ENCODE assay signal across 29 cellular contexts in genomic region chr16:84193480-84193879, GRCh38. TPM values are rescaled to one million over a fixed set of nuclear protein-coding genes. Genes with fewer than 3 reads are reported as not detected.
DNase-seq lines count a peak whose midpoint lies in the region; ATAC-seq and TF ChIP-seq lines count a peak whose summit lies in the region.
"Had no signal": no experiment of that assay in that cellular context is flagged by ENCODE, and none has a peak within 500 bp of the region (broad histone marks: within the 10 kb centered on the region; RNA-seq: fewer than 3 reads in every experiment).

No MANE protein-coding gene starts in this region.

- H3K4me3 ChIP-seq in OCI-LY1 (ENCODE audit: low read depth, low read length, poor library complexity, severe bottlenecking) (peak overlapping the region; percentile 43), SK-N-SH (ENCODE audit: low read depth in 2 of 2, low read length in 1 of 2) (no peak overlapping the region), heart right ventricle (no peak overlapping the region)
- H3K4me3 ChIP-seq: esophagus squamous epithelium, left lung, ovary, tibial artery had no signal

- TF ChIP-seq EP300 in SK-N-SH (IDR thresholded peaks at IDR 0.05; ENCODE audit: borderline replicate concordance in 1 of 2, low read depth in 1 of 2, low read length in 1 of 2): no peak

- H3K4me2 ChIP-seq in OCI-LY1 (ENCODE audit: low read length) (peak overlapping the region; percentile 42; the same call in 1 of the 2 replicates), SK-N-SH (no peak overlapping the region)

- H3K27me3 ChIP-seq in OCI-LY1 (ENCODE audit: insufficient read depth, low read length): 0 out of 2 replicates have a peak, but pooled peaks cover 4% of the 10 kb centered on the region
- no peaks in the 10 kb centered on the region for H3K27me3 ChIP-seq in SK-N-SH (ENCODE audit: insufficient read depth)
- peaks cover 0 to 31% (median 0%) of the 10 kb centered on the region in 7 donors for H3K27me3 ChIP-seq in heart right ventricle
- H3K27me3 ChIP-seq: esophagus squamous epithelium, ovary had no signal

- 76% methylated on average over 7 of the region's 7 CpGs for WGBS in SK-N-SH (ENCODE audit: low lambda C conversion rate)
- WGBS in heart right ventricle, 2 donors: 85 to 86% methylated on average over 7 of the region's 7 CpGs

- H3K27me3 Mint-ChIP-seq in activated naive CD4-positive, alpha-beta T cell treated with anti-CD3 and anti-CD28 coated beads for 36 hours (ENCODE audit: low read depth): no peaks in the 10 kb centered on the region
- H3K27me3 Mint-ChIP-seq in activated naive CD8-positive, alpha-beta T cell treated with anti-CD3 and anti-CD28 coated beads, Interleukin-2, amount 50 U/mL, for 24 hours: no peaks in the 10 kb centered on the region
- no peaks in the 10 kb centered on the region for H3K27me3 Mint-ChIP-seq in stimulated activated naive CD8-positive, alpha-beta T cell treated with anti-CD3 and anti-CD28 coated beads, Interleukin-15, Interleukin-2, amounts not matched to agents 100 ng/mL and 50 ng/mL, for 24 hours

- peaks cover 17% of the 10 kb centered on the region for H3K4me1 Mint-ChIP-seq in activated naive CD4-positive, alpha-beta T cell treated with anti-CD3 and anti-CD28 coated beads for 36 hours (ENCODE audit: low read depth)
- H3K4me1 Mint-ChIP-seq in activated naive CD8-positive, alpha-beta T cell treated with anti-CD3 and anti-CD28 coated beads, Interleukin-2, amount 50 U/mL, for 24 hours: peaks cover 16% of the 10 kb centered on the region
- peaks cover 18% of the 10 kb centered on the region for H3K4me1 Mint-ChIP-seq in stimulated activated naive CD8-positive, alpha-beta T cell treated with anti-CD3 and anti-CD28 coated beads, Interleukin-15, Interleukin-2, amounts not matched to agents 100 ng/mL and 50 ng/mL, for 24 hours (ENCODE audit: low read depth)

- ATAC-seq in activated naive CD8-positive, alpha-beta T cell treated with anti-CD3 and anti-CD28 coated beads, Interleukin-2, amount 50 U/mL, for 24 hours: no peak
- no peak for ATAC-seq in heart right ventricle
- ATAC-seq in HG03025 (IDR thresholded peaks at IDR 0.05; ENCODE audit: low FRiP score, unreplicated experiment): no peak
- ATAC-seq: HepG2; left lung; natural killer cell treated with Interleukin-12 subunit alpha and Interleukin-12 subunit beta and Interleukin-15 and Interleukin-18, amount 100 ng/mL, for 72 hours had no signal

- no peaks in the 10 kb centered on the region for H3K36me3 ChIP-seq in OCI-LY1 (ENCODE audit: insufficient read depth, low read length)
- H3K36me3 ChIP-seq in SK-N-SH (replicated peaks in 1 of 2; ENCODE audit: control insufficient read depth in 1 of 2, insufficient read depth in 2 of 2, low read length in 1 of 2): no peaks in the 10 kb centered on the region
- no peaks in the 10 kb centered on the region for H3K36me3 ChIP-seq in heart right ventricle
- H3K36me3 ChIP-seq: left lung, ovary, spleen, tibial artery had no signal

- H3K9me3 ChIP-seq in OCI-LY1 (ENCODE audit: low read length): no peaks in the 10 kb centered on the region
- no peaks in the 10 kb centered on the region for H3K9me3 ChIP-seq in SK-N-SH
- no peaks in the 10 kb centered on the region for H3K9me3 ChIP-seq in heart right ventricle
- H3K9me3 ChIP-seq: esophagus squamous epithelium, left lung, ovary, spleen, tibial artery had no signal

- peak overlapping the region; percentile 54 for H3K4me3 Mint-ChIP-seq in activated naive CD4-positive, alpha-beta T cell treated with anti-CD3 and anti-CD28 coated beads for 36 hours
- peak overlapping the region; percentile 71 for H3K4me3 Mint-ChIP-seq in activated naive CD8-positive, alpha-beta T cell treated with anti-CD3 and anti-CD28 coated beads, Interleukin-2, amount 50 U/mL, for 24 hours
- peak overlapping the region; percentile 70 for H3K4me3 Mint-ChIP-seq in stimulated activated naive CD8-positive, alpha-beta T cell treated with anti-CD3 and anti-CD28 coated beads, Interleukin-15, Interleukin-2, amounts not matched to agents 100 ng/mL and 50 ng/mL, for 24 hours
- H3K4me3 Mint-ChIP-seq: dendritic cell treated with granulocyte-macrophage colony-stimulating factor and Interleukin-4, amounts not matched to agents 40 ng/mL and 50 ng/mL, for 4 days; natural killer cell treated with Interleukin-12 subunit alpha and Interleukin-12 subunit beta and Interleukin-15 and Interleukin-18, amount 100 ng/mL, for 72 hours had no signal

- CTCF ChIA-PET in activated naive CD4-positive, alpha-beta T cell treated with anti-CD3 and anti-CD28 coated beads for 36 hours (lab: Charles Lee): no interaction called here
- CTCF ChIA-PET in SK-N-SH (lab: Yijun Ruan, JAX): interaction anchor here (1.2 kb wide), 1 partner anchor 114 kb away, joined by 3 read pairs; no protein-coding TSS in a partner anchor

- POLR2A ChIA-PET in SK-N-SH (lab: Yijun Ruan, JAX): no interaction called here

- H3F3A ChIP-seq in OCI-LY1 (ENCODE audit: insufficient read depth, low read length) (no peaks in the 10 kb centered on the region), SK-N-SH (replicated peaks; ENCODE audit: insufficient read depth) (no peaks in the 10 kb centered on the region)

- TF ChIP-seq RAD21 in SK-N-SH (IDR thresholded peaks at IDR 0.05; ENCODE audit: low read length): no peak

- H3K9me2 ChIP-seq in OCI-LY1 (ENCODE audit: low read depth, low read length) (no peaks in the 10 kb centered on the region), SK-N-SH (no peaks in the 10 kb centered on the region)

- H3K9ac ChIP-seq in OCI-LY1 (ENCODE audit: low read length): no peak overlapping the region; the same call in 1 of the 2 replicates
- no peak overlapping the region for H3K9ac ChIP-seq in SK-N-SH

- H2AFZ ChIP-seq in OCI-LY1 (ENCODE audit: low read length): no peak overlapping the region
- no peak overlapping the region for H2AFZ ChIP-seq in SK-N-SH (ENCODE audit: low read depth)

- H4K20me1 ChIP-seq in OCI-LY1 (ENCODE audit: insufficient read depth, low read length) (no peaks in the 10 kb centered on the region), SK-N-SH (ENCODE audit: insufficient read depth) (no peaks in the 10 kb centered on the region)

- H3K36me3 Mint-ChIP-seq in activated naive CD4-positive, alpha-beta T cell treated with anti-CD3 and anti-CD28 coated beads for 36 hours (ENCODE audit: low read depth): no peaks in the 10 kb centered on the region
- no peaks in the 10 kb centered on the region for H3K36me3 Mint-ChIP-seq in activated naive CD8-positive, alpha-beta T cell treated with anti-CD3 and anti-CD28 coated beads, Interleukin-2, amount 50 U/mL, for 24 hours (ENCODE audit: low read depth)
- H3K36me3 Mint-ChIP-seq in stimulated activated naive CD8-positive, alpha-beta T cell treated with anti-CD3 and anti-CD28 coated beads, Interleukin-15, Interleukin-2, amounts not matched to agents 100 ng/mL and 50 ng/mL, for 24 hours (ENCODE audit: low read depth): no peaks in the 10 kb centered on the region
- H3K36me3 Mint-ChIP-seq: natural killer cell treated with Interleukin-12 subunit alpha and Interleukin-12 subunit beta and Interleukin-15 and Interleukin-18, amount 100 ng/mL, for 72 hours had no signal

- TF ChIP-seq CTCF in OCI-LY1 (IDR thresholded peaks at IDR 0.05; ENCODE audit: low read length) (no peak), SK-N-SH (IDR thresholded peaks at IDR 0.05) (no peak), heart right ventricle (IDR thresholded peaks at IDR 0.05) (no peak)

- H3K4me1 ChIP-seq in OCI-LY1 (ENCODE audit: insufficient read depth, low read length, severe bottlenecking) (peaks cover 19% of the 10 kb centered on the region), SK-N-SH (ENCODE audit: control insufficient read depth in 1 of 2, insufficient read depth in 2 of 2, low read depth in 1 of 2, low read length in 1 of 2) (no peaks in the 10 kb centered on the region), heart right ventricle (peaks cover 0 to 8% (median 0%) of the 10 kb centered on the region in 9 donors)
- H3K4me1 ChIP-seq: tibial artery had no signal

- DNase-seq in activated naive CD4-positive, alpha-beta T cell treated with anti-CD3 and anti-CD28 coated beads for 36 hours: peak; percentile 33
- DNase-seq in activated naive CD4-positive, alpha-beta T cell (lab: John Stamatoyannopoulos, UW): no peak
- DNase-seq in activated naive CD8-positive, alpha-beta T cell treated with anti-CD3 and anti-CD28 coated beads, Interleukin-2, amount 50 U/mL, for 24 hours: no peak
- no peak for DNase-seq in SK-N-SH
- DNase-seq in heart right ventricle: no peak
- DNase-seq: activated CD8-positive, alpha-beta memory T cell treated with anti-CD3 and anti-CD28 coated beads for 24 hours; anterior cingulate cortex; esophagus squamous epithelium; H7; hippocampal formation; left lung; NCI-H1694; NCI-H526; ovary; spleen; stimulated activated CD4-positive, alpha-beta T cell treated with anti-CD3 and anti-CD28 coated beads, Interleukin-4, amount 100 ng/mL, for 1 hour; stimulated activated naive CD4-positive, alpha-beta T cell treated with Interleukin-2 at 50 U/mL for 16 hours; T-helper 9 cell; tibial artery had no signal

- H3K79me2 ChIP-seq in OCI-LY1 (ENCODE audit: insufficient read depth, low read length) (no peaks in the 10 kb centered on the region), SK-N-SH (ENCODE audit: insufficient read depth) (no peaks in the 10 kb centered on the region)

- peak overlapping the region; percentile 25 for H3K27ac Mint-ChIP-seq in activated naive CD4-positive, alpha-beta T cell treated with anti-CD3 and anti-CD28 coated beads for 36 hours
- peak overlapping the region; percentile 60 for H3K27ac Mint-ChIP-seq in activated naive CD8-positive, alpha-beta T cell treated with anti-CD3 and anti-CD28 coated beads, Interleukin-2, amount 50 U/mL, for 24 hours
- H3K27ac Mint-ChIP-seq in stimulated activated naive CD8-positive, alpha-beta T cell treated with anti-CD3 and anti-CD28 coated beads, Interleukin-15, Interleukin-2, amounts not matched to agents 100 ng/mL and 50 ng/mL, for 24 hours: peak overlapping the region; percentile 76
- H3K27ac Mint-ChIP-seq: dendritic cell treated with granulocyte-macrophage colony-stimulating factor and Interleukin-4, amounts not matched to agents 40 ng/mL and 50 ng/mL, for 4 days; natural killer cell treated with Interleukin-12 subunit alpha and Interleukin-12 subunit beta and Interleukin-15 and Interleukin-18, amount 100 ng/mL, for 72 hours had no signal

- H3K27ac ChIP-seq in OCI-LY1 (ENCODE audit: low read depth, low read length, poor library complexity, severe bottlenecking): no peak overlapping the region
- H3K27ac ChIP-seq in SK-N-SH (ENCODE audit: low read depth in 2 of 2, low read length in 1 of 2): no peak overlapping the region
- H3K27ac ChIP-seq in heart right ventricle: no peak overlapping the region
- H3K27ac ChIP-seq: C4-2B, esophagus squamous epithelium, left lung, ovary, spleen, tibial artery had no signal

- intact Hi-C loops in activated naive CD4-positive, alpha-beta T cell treated with anti-CD3 and anti-CD28 coated beads for 36 hours (cut with micrococcal nuclease): no loop called here
- intact Hi-C loops in heart right ventricle (cut with DNase I): loop anchor here in 1 of 10 donors (5.0 kb wide), 1 partner anchor 106 kb away; no protein-coding TSS in a partner anchor

- no peaks in the 10 kb centered on the region for H3K9me3 Mint-ChIP-seq in activated naive CD4-positive, alpha-beta T cell treated with anti-CD3 and anti-CD28 coated beads for 36 hours
- H3K9me3 Mint-ChIP-seq in activated naive CD8-positive, alpha-beta T cell treated with anti-CD3 and anti-CD28 coated beads, Interleukin-2, amount 50 U/mL, for 24 hours: no peaks in the 10 kb centered on the region
- H3K9me3 Mint-ChIP-seq in stimulated activated naive CD8-positive, alpha-beta T cell treated with anti-CD3 and anti-CD28 coated beads, Interleukin-15, Interleukin-2, amounts not matched to agents 100 ng/mL and 50 ng/mL, for 24 hours: no peaks in the 10 kb centered on the region
- H3K9me3 Mint-ChIP-seq: dendritic cell treated with granulocyte-macrophage colony-stimulating factor and Interleukin-4, amounts not matched to agents 40 ng/mL and 50 ng/mL, for 4 days; natural killer cell treated with Interleukin-12 subunit alpha and Interleukin-12 subunit beta and Interleukin-15 and Interleukin-18, amount 100 ng/mL, for 72 hours had no signal

RNA-seq across cellular contexts. Expression of gene ADAD2, which starts 2.5 kb away (rescaled TPM):
- total RNA-seq in activated naive CD4-positive, alpha-beta T cell treated with anti-CD3 and anti-CD28 coated beads for 36 hours: under 1 TPM; 0.30 to 0.45 TPM
- polyA plus RNA-seq in SK-N-SH (2012; rRNA removed): not detected in 2 replicates
- polyA plus RNA-seq in SK-N-SH (2012; cell fraction: cytosol; rRNA removed): not detected in 2 replicates
- 0.02 and 0.04 TPM in 2 replicates for polyA plus RNA-seq in SK-N-SH (2012; cell fraction: nucleus; rRNA removed)
- 1 to 10 TPM in 3 of 10 donors, under 1 TPM in 3, not detected in 4; 0.52 to 2.2 (median 0.85) TPM for total RNA-seq in heart right ventricle
- polyA plus RNA-seq in heart right ventricle: 1 to 10 TPM in 1 of 2 donors, under 1 TPM in 1; 0.36 to 5.9 TPM
- total RNA-seq: frontal cortex; H7; HepG2; natural killer cell treated with Interleukin-12 subunit alpha and Interleukin-12 subunit beta and Interleukin-15 and Interleukin-18, amount 100 ng/mL, for 72 hours; RPMI7951 had no signal
- polyA plus RNA-seq: HepG2 had no signal

RNA-seq across cellular contexts. Expression of gene TAF1C, which starts 6.6 kb away (rescaled TPM):
- total RNA-seq in activated naive CD4-positive, alpha-beta T cell treated with anti-CD3 and anti-CD28 coated beads for 36 hours: 10 to 100 TPM; 59.3 to 66.2 TPM
- polyA plus RNA-seq in SK-N-SH (2012; rRNA removed) (49.3 and 56.1 TPM in 2 replicates), heart right ventricle (10 to 100 TPM; 24.7 to 76.7 TPM)
- polyA plus RNA-seq in SK-N-SH (2012; cell fraction: cytosol; rRNA removed): 7.4 and 12.2 TPM in 2 replicates
- 440 and 505 TPM in 2 replicates for polyA plus RNA-seq in SK-N-SH (2012; cell fraction: nucleus; rRNA removed)
- 10 to 100 TPM; 14.2 to 34.0 (median 20.9) TPM for total RNA-seq in heart right ventricle

RNA-seq across cellular contexts. Expression of gene KCNG4, which starts 46.3 kb away (rescaled TPM):
- total RNA-seq in activated naive CD4-positive, alpha-beta T cell treated with anti-CD3 and anti-CD28 coated beads for 36 hours: not detected
- 0.02 TPM in 1 of 2 replicates, not detected in the other for polyA plus RNA-seq in SK-N-SH (2012; rRNA removed)
- under 0.01 TPM in 1 of 2 replicates, not detected in the other for polyA plus RNA-seq in SK-N-SH (2012; cell fraction: cytosol; rRNA removed)
- polyA plus RNA-seq in SK-N-SH (2012; cell fraction: nucleus; rRNA removed): 0.01 TPM in 1 of 2 replicates, not detected in the other
- not detected for total RNA-seq in heart right ventricle
- polyA plus RNA-seq in heart right ventricle: not detected
- total RNA-seq: cardiac septum; esophagus squamous epithelium; frontal cortex; H7; HepG2; left lung; natural killer cell treated with Interleukin-12 subunit alpha and Interleukin-12 subunit beta and Interleukin-15 and Interleukin-18, amount 100 ng/mL, for 72 hours; ovary; RPMI7951; spleen had no signal
- polyA plus RNA-seq: HepG2, ovary, spleen had no signal

RNA-seq across cellular contexts. Expression of gene DNAAF1, which starts 48.4 kb away (rescaled TPM):
- total RNA-seq in activated naive CD4-positive, alpha-beta T cell treated with anti-CD3 and anti-CD28 coated beads for 36 hours: not detected
- polyA plus RNA-seq in SK-N-SH (2012; rRNA removed) (0.26 and 0.35 TPM in 2 replicates), heart right ventricle (1 to 10 TPM in 1 of 2 donors, under 1 TPM in 1; 0.33 to 2.6 TPM)
- polyA plus RNA-seq in SK-N-SH (2012; cell fraction: cytosol; rRNA removed): 0.09 TPM in 2 replicates
- 2.1 and 2.2 TPM in 2 replicates for polyA plus RNA-seq in SK-N-SH (2012; cell fraction: nucleus; rRNA removed)
- under 1 TPM in 3 of 10 donors, not detected in 7; 0.23 to 0.54 (median 0.28) TPM for total RNA-seq in heart right ventricle
- total RNA-seq: cardiac septum; natural killer cell treated with Interleukin-12 subunit alpha and Interleukin-12 subunit beta and Interleukin-15 and Interleukin-18, amount 100 ng/mL, for 72 hours; RPMI7951 had no signal
- polyA plus RNA-seq: HepG2 had no signal

RNA-seq across cellular contexts. Expression of gene HSDL1, which starts 48.5 kb away (rescaled TPM):
- 1 to 10 TPM; 5.8 to 7.5 TPM for total RNA-seq in activated naive CD4-positive, alpha-beta T cell treated with anti-CD3 and anti-CD28 coated beads for 36 hours
- polyA plus RNA-seq in SK-N-SH (2012; rRNA removed) (14.5 and 19.3 TPM in 2 replicates), heart right ventricle (10 to 100 TPM in 1 of 2 donors, 1 to 10 TPM in 1; 9.9 to 13.7 TPM)
- polyA plus RNA-seq in SK-N-SH (2012; cell fraction: cytosol; rRNA removed): 18.4 and 19.0 TPM in 2 replicates
- 9.7 and 18.6 TPM in 2 replicates for polyA plus RNA-seq in SK-N-SH (2012; cell fraction: nucleus; rRNA removed)
- total RNA-seq in heart right ventricle: 10 to 100 TPM; 19.4 to 38.5 (median 25.3) TPM

Comparison
In these comparisons a context has a peak if more than half of its experiments do, and no peak if none do; other contexts are left out.
1. H3K27ac Mint-ChIP-seq: peak in every context shown above with its lines; median percentile 76 in stimulated activated naive CD8-positive, alpha-beta T cell treated with anti-CD3 and anti-CD28 coated beads, Interleukin-15, Interleukin-2, amounts not matched to agents 100 ng/mL and 50 ng/mL, for 24 hours; 60 in activated naive CD8-positive, alpha-beta T cell treated with anti-CD3 and anti-CD28 coated beads, Interleukin-2, amount 50 U/mL, for 24 hours; 25 in activated naive CD4-positive, alpha-beta T cell treated with anti-CD3 and anti-CD28 coated beads for 36 hours.